ENCODE assay signal across 9 cellular contexts in the genomic region with DNA sequence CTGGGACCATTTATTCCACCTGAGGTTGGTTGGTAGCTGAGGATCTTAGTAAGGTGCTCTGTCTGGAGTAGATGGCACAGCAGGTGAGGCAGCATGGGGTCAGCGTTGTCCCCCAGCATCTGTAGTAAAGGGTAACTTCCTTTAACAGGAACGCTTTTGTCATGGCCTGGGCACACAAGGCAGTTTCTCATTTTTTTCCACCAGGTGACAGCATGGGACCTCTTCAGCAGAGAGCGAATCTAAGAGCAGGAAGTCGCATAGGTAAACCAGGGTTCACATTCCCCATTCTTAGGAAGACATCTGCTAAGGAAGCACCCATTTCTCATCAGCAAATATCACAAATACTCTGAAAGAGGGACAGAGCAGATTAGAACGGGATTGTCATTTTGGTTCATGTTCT. TPM values are rescaled to one million over a fixed set of nuclear protein-coding genes. Genes with fewer than 3 reads are reported as not detected.
DNase-seq lines count a peak whose midpoint lies in the region; ATAC-seq, FAIRE-seq and TF ChIP-seq lines count a peak whose summit lies in the region.
"Had no signal": no experiment of that assay in that cellular context is flagged by ENCODE, and none has a peak within 500 bp of the region (broad histone marks: within the 10 kb centered on the region; RNA-seq: fewer than 3 reads in every experiment).

No MANE protein-coding gene starts in this region.

- H3K9ac ChIP-seq in IMR-90 (ENCODE audit: low read depth, low read length) (no peak overlapping the region), K562 (ENCODE audit: insufficient read depth in 1 of 2, low read depth in 2 of 2, low read length in 2 of 2) (no peak overlapping the region)

- H2AFZ ChIP-seq in IMR-90 (replicated peaks; ENCODE audit: low read length, poor library complexity) (peak overlapping the region; percentile 53), K562 (ENCODE audit: low read depth, low read length) (no peak overlapping the region)

- no TSS peak for BruUV-seq in IMR-90 (replicated peaks; lab: Mats Ljungman, UMichigan)
- no TSS peak for BruUV-seq in K562 (replicated peaks; lab: Mats Ljungman, UMichigan)

- no peak for ATAC-seq in IMR-90 (ENCODE audit: low read depth)
- no peak for ATAC-seq in K562

- H2AK5ac ChIP-seq in IMR-90 (ENCODE audit: low read depth, low read length): peak overlapping the region; percentile 35; the same call in 1 of the 2 replicates

- dilution Hi-C loops in IMR-90 (cut with HindIII; ENCODE audit: low sequenced_read_pairs, unreplicated experiment): loop anchor here (25.0 kb wide), 1 partner anchor 127 kb away; no protein-coding TSS in a partner anchor

- H3K27me3 Mint-ChIP-seq in neural crest cell (ENCODE audit: low read depth): no peaks in the 10 kb centered on the region

- intact Hi-C loops in IMR-90 (cut with micrococcal nuclease): no loop called here
- intact Hi-C loops in K562 (cut with micrococcal nuclease): loop anchor here (5.0 kb wide), 1 partner anchor 57 kb away; no protein-coding TSS in a partner anchor

- H3K79me2 ChIP-seq in K562 (ENCODE audit: control insufficient read depth, insufficient read depth, low read length): no peaks in the 10 kb centered on the region

- peak; percentile 44 for TF ChIP-seq RAD21 in IMR-90 (IDR thresholded peaks at IDR 0.05; ENCODE audit: low read length)
- peak in 1 of 2 experiments; percentile 37; a peak in 2 of 4 replicates for TF ChIP-seq RAD21 in K562 (CRISPR knock-in tag; conservative IDR thresholded peaks at IDR 0.05 in 1 of 2, IDR thresholded peaks at IDR 0.05 in 1 of 2)

- no peak overlapping the region for H2AK9ac ChIP-seq in IMR-90 (replicated peaks; ENCODE audit: low read depth, low read length, poor library complexity)

- H3K9me3 Mint-ChIP-seq in neural crest cell: no peaks in the 10 kb centered on the region

- peak overlapping the region; percentile 22 for H3K27ac Mint-ChIP-seq in neural crest cell (ENCODE audit: unreplicated experiment)

- CTCF ChIA-PET in IMR-90 (lab: Yijun Ruan, JAX) (no interaction called here), K562 (lab: Yijun Ruan, JAX; ENCODE audit: low intra/inter-chr PET ratio) (interaction anchor here (1.1 kb wide), 1 partner anchor 126 kb away, joined by 3 read pairs; no protein-coding TSS in a partner anchor)

- no peaks in the 10 kb centered on the region for H3K27me3 ChIP-seq in IMR-90 (ENCODE audit: control insufficient read depth, insufficient read depth, low read length)
- no peaks in the 10 kb centered on the region for H3K27me3 ChIP-seq in K562 (ENCODE audit: control insufficient read depth in 2 of 2, insufficient read depth in 2 of 2, low read length in 2 of 2)

- 92% methylated on average over 2 of the region's 5 CpGs; no CpG with 5 or more reads in 1 of the 2 experiments for WGBS in IMR-90 (ENCODE audit: extremely low coverage in 2 of 2, insufficient read length in 1 of 2), 2 experiments
- WGBS in K562 (ENCODE audit: insufficient coverage, low coverage, missing lambda C conversion rate): 97% methylated on average over 5 of the region's 5 CpGs

- peaks cover 18% of the 10 kb centered on the region in 2 experiments for H3K79me1 ChIP-seq in IMR-90 (ENCODE audit: low read depth in 1 of 2, low read length in 2 of 2)

- H3K9me1 ChIP-seq in IMR-90 (ENCODE audit: insufficient read depth, low read length): peaks cover 3% of the 10 kb centered on the region
- no peaks in the 10 kb centered on the region for H3K9me1 ChIP-seq in K562 (ENCODE audit: control insufficient read depth, insufficient read depth, low read length)

- TF ChIP-seq CTCF in IMR-90 (conservative IDR thresholded peaks at IDR 0.05; ENCODE audit: low read depth, low read length): peak; percentile 20; the same call in 1 of the 2 replicates
- peak; percentile 19 to 44 (median 33); a peak in 4 of 6 replicates for TF ChIP-seq CTCF in K562 (IDR thresholded peaks at IDR 0.05 in 2 of 3, conservative IDR thresholded peaks at IDR 0.05 in 1 of 3; ENCODE audit: insufficient read depth in 2 of 3, low read depth in 1 of 3, low read length in 3 of 3)
- no peak for TF ChIP-seq CTCF in neural crest cell (conservative IDR thresholded peaks at IDR 0.05)

- POLR2A ChIA-PET in IMR-90 (lab: Charles Lee; ENCODE audit: unreplicated experiment): no interaction called here
- POLR2A ChIA-PET in K562 (lab: Yijun Ruan, JAX): interaction anchor here (1.1 kb wide), 1 partner anchor 9 kb away, joined by 4 read pairs; no protein-coding TSS in a partner anchor

- H3K14ac ChIP-seq in IMR-90 (replicated peaks; ENCODE audit: low read depth, low read length): peak overlapping the region; percentile 46

- no peak overlapping the region for H2BK120ac ChIP-seq in IMR-90 (ENCODE audit: low read depth, low read length)

- in situ Hi-C loops in IMR-90 (cut with MboI; ENCODE audit: low sequenced_read_pairs) (loop anchor here (5.0 to 25.0 kb wide), 3 partner anchors 127 to 552 kb away; a partner anchor contains a TSS), K562 (cut with MboI) (loop anchor here (5.0 kb wide), 2 partner anchors 127 to 237 kb away; no protein-coding TSS in a partner anchor)

- peaks cover 5% of the 10 kb centered on the region for H3K36me3 Mint-ChIP-seq in neural crest cell (ENCODE audit: low read depth)

- no peak overlapping the region for H4K91ac ChIP-seq in IMR-90 (ENCODE audit: insufficient read depth, low read depth, low read length)

- H3K4me2 ChIP-seq in IMR-90 (ENCODE audit: low read depth, low read length) (no peak overlapping the region), K562 (ENCODE audit: insufficient read depth, low read length) (no peak overlapping the region)

- H3K9me3 ChIP-seq in IMR-90 (ENCODE audit: control insufficient read depth, insufficient read depth, low read length) (no peaks in the 10 kb centered on the region), K562 (replicated peaks; ENCODE audit: control insufficient read depth, insufficient read depth, low read depth, low read length) (no peaks in the 10 kb centered on the region)

- peak overlapping the region in 1 of 2 experiments; percentile 38; a peak in 1 of 4 replicates for H4K8ac ChIP-seq in IMR-90 (ENCODE audit: low read depth in 2 of 2, low read length in 2 of 2)

- FAIRE-seq in K562 (lab: Jason Lieb, UNC): no peak

- H3K4me1 ChIP-seq in IMR-90 (ENCODE audit: control insufficient read depth, insufficient read depth, low read length) (peaks cover 15% of the 10 kb centered on the region), K562 (replicated peaks in 1 of 2; ENCODE audit: control insufficient read depth in 2 of 2, insufficient read depth in 2 of 2, low read length in 2 of 2) (peaks cover 12 to 15% of the 10 kb centered on the region in 2 experiments; a peak in 4 of 5 replicates)

- no peak overlapping the region for H2BK5ac ChIP-seq in IMR-90 (ENCODE audit: low read depth, low read length, poor library complexity, severe bottlenecking)

- no peak overlapping the region for H3K27ac ChIP-seq in IMR-90 (ENCODE audit: insufficient read depth, low read length)
- H3K27ac ChIP-seq in K562 (ENCODE audit: extremely low read depth, low read depth, low read length): no peak overlapping the region

- H4K5ac ChIP-seq in IMR-90 (ENCODE audit: low read depth, low read length): no peak overlapping the region

- no peak overlapping the region for H3K4ac ChIP-seq in IMR-90 (ENCODE audit: low read depth, low read length)

- TF ChIP-seq POLR2A in IMR-90 (IDR thresholded peaks at IDR 0.05; ENCODE audit: low read depth, low read length) (no peak), K562 (conservative IDR thresholded peaks at IDR 0.05) (no peak)

- H2BK15ac ChIP-seq in IMR-90 (ENCODE audit: low read depth, low read length): no peak overlapping the region

- H3K36me3 ChIP-seq in IMR-90 (ENCODE audit: control insufficient read depth, insufficient read depth, low read length) (peaks cover 24% of the 10 kb centered on the region), K562 (ENCODE audit: control insufficient read depth, insufficient read depth, low read length) (peaks cover 49% of the 10 kb centered on the region)

- DNase-seq in NCI-H1417 (lab: John Stamatoyannopoulos, UW): peak in 2 of 3 experiments; percentile 32 to 35
- DNase-seq in NCI-H1417 treated with DMSO at 0.1 percent for 48 hours (lab: John Stamatoyannopoulos, UW): no peak
- DNase-seq in IMR-90: no peak
- DNase-seq in K562 (ENCODE audit: extremely low read depth in 1 of 4, low spot score in 3 of 4): no peak
- no peak for DNase-seq in neural crest cell (ENCODE audit: low read depth, low spot score)
- DNase-seq in GDM1 (lab: John Stamatoyannopoulos, UW): no peak
- no peak for DNase-seq in NCI-H446 treated with DMSO at 0.1 percent for 48 hours (lab: John Stamatoyannopoulos, UW)
- DNase-seq in NOMO-1 (lab: John Stamatoyannopoulos, UW; ENCODE audit: unreplicated experiment in 2 of 2): no peak
- DNase-seq: NCI-H2227 treated with DMSO at 0.1 percent for 48 hours had no signal

- TF ChIP-seq EP300 in K562 (IDR thresholded peaks at IDR 0.05; ENCODE audit: low read length): no peak

- H4K20me1 ChIP-seq in IMR-90 (ENCODE audit: insufficient read depth, low read length) (peaks cover 14% of the 10 kb centered on the region), K562 (replicated peaks; ENCODE audit: control insufficient read depth, insufficient read depth, low read length) (peaks cover 9% of the 10 kb centered on the region)

- H3K4me3 Mint-ChIP-seq in neural crest cell: no peak overlapping the region

- no peak overlapping the region for H2BK20ac ChIP-seq in IMR-90 (ENCODE audit: low read depth, low read length)

- no peak overlapping the region for H3K4me3 ChIP-seq in IMR-90 (ENCODE audit: insufficient read depth, low read depth, low read length)
- H3K4me3 ChIP-seq in K562: no peak overlapping the region

- H3K18ac ChIP-seq in IMR-90 (ENCODE audit: low read depth, low read length): no peak overlapping the region

- no peak overlapping the region for H3K56ac ChIP-seq in IMR-90 (ENCODE audit: extremely low read depth, insufficient read depth, low read length)

- H3K23ac ChIP-seq in IMR-90 (ENCODE audit: low read depth, low read length): no peak overlapping the region

- H3K4me1 Mint-ChIP-seq in neural crest cell: peaks cover 5% of the 10 kb centered on the region

RNA-seq across cellular contexts. Expression of a gene that starts 56.5 kb away (rescaled TPM):
- 16.7 and 17.8 TPM in 2 replicates for total RNA-seq in IMR-90 (2012; rRNA removed)
- polyA plus RNA-seq in IMR-90 (2012; rRNA removed): 20.2 and 21.6 TPM in 2 replicates
- polyA plus RNA-seq in IMR-90 (2012; cell fraction: cytosol; rRNA removed): 7.6 and 9.1 TPM in 2 replicates
- 16.5 and 42.3 TPM in 2 replicates for polyA plus RNA-seq in IMR-90 (2012; cell fraction: nucleus; rRNA removed; ENCODE audit: low replicate concordance)
- total RNA-seq in K562 (2011; cell fraction: chromatin; rRNA removed; ENCODE audit: low replicate concordance): 92.0 and 106 TPM in 2 replicates
- total RNA-seq in K562 (2011; cell fraction: nucleolus; rRNA removed): 120 and 136 TPM in 2 replicates
- total RNA-seq in K562 (2011; cell fraction: nucleoplasm; rRNA removed): 83.9 and 108 TPM in 2 replicates
- total RNA-seq in K562 (2014; rRNA removed): 9.2 and 10.0 TPM in 2 replicates
- 12.4 and 14.5 TPM in 2 replicates for total RNA-seq in K562 (2014; rRNA removed; fragmentation: Illumina TruSeq; extraction: Trizol)
- total RNA-seq in K562 (2015; rRNA removed; fragmentation: Illumina TruSeq; extraction: Trizol): 13.5 and 14.6 TPM in 2 replicates
- total RNA-seq in K562 (2021): 20.3 and 21.8 TPM in 2 replicates
- 28.2 and 34.6 TPM in 2 replicates for polyA plus RNA-seq in K562 (2011; rRNA removed)
- 9.8 and 15.6 TPM in 2 replicates for polyA plus RNA-seq in K562 (2011; cell fraction: cytosol; rRNA removed)
- 23.2 and 28.9 TPM in 2 replicates for polyA plus RNA-seq in K562 (2011; cell fraction: nucleus; rRNA removed)
- 17.3 and 22.6 TPM in 2 replicates for polyA plus RNA-seq in K562 (2012)
- 19.5 and 27.8 TPM in 2 replicates for polyA plus RNA-seq in K562 (2014; fragmentation: Illumina TruSeq; extraction: Trizol)
- polyA plus RNA-seq in K562 (2014; fragmentation: Nextera tagmentation; extraction: Ambion mirVana): 1 to 10 TPM; 3.2 to 3.5 TPM
- polyA plus RNA-seq in K562 (2014; rRNA removed): 13.7 and 14.4 TPM in 2 replicates
- polyA minus RNA-seq in K562 (2011; rRNA and poly(A)+ RNA removed): 29.5 and 33.6 TPM in 2 replicates
- polyA minus RNA-seq in K562 (2011; cell fraction: cytosol; rRNA and poly(A)+ RNA removed): 13.0 and 13.7 TPM in 2 replicates
- 12.8 and 25.0 TPM in 2 replicates for polyA minus RNA-seq in K562 (2011; cell fraction: nucleus; rRNA and poly(A)+ RNA removed)
- total RNA-seq in neural crest cell: 42.8 and 43.8 TPM in 2 replicates

Comparison
In these comparisons a context has a peak if more than half of its experiments do, and no peak if none do; other contexts are left out.
1. DNase-seq: peak in NCI-H1417 (2 of 3); none in NCI-H1417 treated with DMSO at 0.1 percent for 48 hours (single experiment), IMR-90 (single experiment), K562 (0 of 4), neural crest cell (single experiment), GDM1 (single experiment), NCI-H446 treated with DMSO at 0.1 percent for 48 hours (single experiment) and NOMO-1 (0 of 2).